Comparison of ENCODE assay signal across 8 cellular contexts in the genomic region with DNA sequence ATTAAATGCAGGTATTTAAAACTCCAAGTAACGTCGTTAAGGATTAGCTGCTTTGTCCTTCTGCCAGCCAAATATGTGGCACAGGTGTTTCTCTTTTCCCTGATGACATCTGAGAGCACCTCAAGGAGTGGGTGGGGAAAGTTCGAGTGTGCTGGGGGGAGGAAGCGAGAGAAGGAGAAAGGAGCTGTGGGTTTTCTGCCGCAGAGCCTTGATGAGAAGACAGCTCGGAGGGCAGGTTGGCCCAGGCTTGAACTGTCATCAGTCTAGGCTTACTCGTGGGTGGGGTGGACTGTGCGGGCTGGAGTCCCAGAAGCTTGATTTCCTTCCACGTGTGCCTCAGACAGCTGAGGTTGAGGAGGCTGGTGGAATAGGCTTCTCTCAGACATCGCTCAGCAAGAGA. TPM values are rescaled to one million over a fixed set of nuclear protein-coding genes. Genes with fewer than 3 reads are reported as not detected.
DNase-seq lines count a peak whose midpoint lies in the region; ATAC-seq and TF ChIP-seq lines count a peak whose summit lies in the region.

No MANE protein-coding gene starts in this region.

- CTCF ChIA-PET in Panc1 (lab: Charles Lee), result no interaction called here

- peak; percentile 39 for ATAC-seq in GM21737 (IDR thresholded peaks at IDR 0.05; ENCODE audit: unreplicated experiment)
- ATAC-seq in Panc1, result no peak

- H3K4me1 Mint-ChIP-seq in activated naive CD8-positive, alpha-beta T cell (ENCODE audit: low read depth), result peaks cover 93% of the 10 kb centered on the region

- no TSS peak for BruUV-seq in Panc1 (replicated peaks; lab: Mats Ljungman, UMichigan)

- peak overlapping the region; percentile 78 for H3K4me3 Mint-ChIP-seq in activated naive CD8-positive, alpha-beta T cell

- peak overlapping the region; percentile 87 for H3K27ac ChIP-seq in Panc1 (ENCODE audit: low read length)

- H3K4me1 ChIP-seq in Panc1 (ENCODE audit: control insufficient read depth, insufficient read depth, low read length), result peaks cover 50% of the 10 kb centered on the region

- peak overlapping the region; percentile 43 for H3K4me3 ChIP-seq in GM12865 (ENCODE audit: low read depth, low read length)
- H3K4me3 ChIP-seq in Panc1 (ENCODE audit: low read depth in 2 of 2, low read length in 2 of 2), result no peak overlapping the region

- no peaks in the 10 kb centered on the region for H3K27me3 ChIP-seq in Panc1 (ENCODE audit: control insufficient read depth, insufficient read depth, low read length)

- DNase-seq in GM12865 (ENCODE audit: low read depth) (peak; percentile 92), Panc1 (ENCODE audit: low read depth, low spot score) (no peak), medulla oblongata (ENCODE audit: extremely low spot score) (no peak), DMS153 treated with DMSO at 0.1 percent for 48 hours (lab: John Stamatoyannopoulos, UW; ENCODE audit: unreplicated experiment) (no peak), SW480 (ENCODE audit: low spot score) (no peak)
- DNase-seq in stimulated activated CD4-positive, alpha-beta T cell treated with anti-CD3 and anti-CD28 coated beads, Interleukin-12 subunit alpha, Interleukin-12 subunit beta, amount 100 ng/mL, for 24 hours (ENCODE audit: low read depth in 2 of 2), result peak; percentile 67 to 73

- POLR2A ChIA-PET in Panc1 (lab: Charles Lee), result no interaction called here

- H3K27ac Mint-ChIP-seq in activated naive CD8-positive, alpha-beta T cell, result peak overlapping the region; percentile 99

- intact Hi-C loops in Panc1 (cut with micrococcal nuclease; ENCODE audit: unreplicated experiment), result no loop called here

- in situ Hi-C loops in Panc1 (cut with HindIII; ENCODE audit: low pct_unique_long_range_greater_than_20kb, low sequenced_read_pairs), result no loop called here

- no peaks in the 10 kb centered on the region for H3K9me3 ChIP-seq in Panc1 (ENCODE audit: control insufficient read depth, insufficient read depth, low read depth, low read length)

- no peak for TF ChIP-seq CTCF in GM12865 (IDR thresholded peaks at IDR 0.05; ENCODE audit: insufficient read depth, low read depth, low read length, missing control alignments)
- no peak for TF ChIP-seq CTCF in Panc1 (IDR thresholded peaks at IDR 0.05)

- H3K36me3 ChIP-seq in Panc1 (ENCODE audit: control insufficient read depth, insufficient read depth, low read length), result no peaks in the 10 kb centered on the region

- no peaks in the 10 kb centered on the region for H3K9me3 Mint-ChIP-seq in activated naive CD8-positive, alpha-beta T cell (ENCODE audit: low read depth)

- H3K27me3 Mint-ChIP-seq in activated naive CD8-positive, alpha-beta T cell, result no peaks in the 10 kb centered on the region

- peaks cover 13% of the 10 kb centered on the region for H3K36me3 Mint-ChIP-seq in activated naive CD8-positive, alpha-beta T cell

RNA-seq across cellular contexts. Expression of gene SORL1, which starts 15.9 kb away (rescaled TPM):
- total RNA-seq in Panc1 (2021; ENCODE audit: unreplicated experiment), result 36.3 TPM
- 30.4 TPM for polyA plus RNA-seq in Panc1 (2012; ENCODE audit: insufficient read length)

Comparison
In these comparisons a context has a peak if more than half of its experiments do, and no peak if none do; other contexts are left out.
1. DNase-seq: peak in GM12865 (single experiment) and stimulated activated CD4-positive, alpha-beta T cell treated with anti-CD3 and anti-CD28 coated beads, Interleukin-12 subunit alpha, Interleukin-12 subunit beta, amount 100 ng/mL, for 24 hours (2 of 2); none in Panc1 (single experiment), medulla oblongata (single experiment), DMS153 treated with DMSO at 0.1 percent for 48 hours (single experiment) and SW480 (single experiment).